ENCODE assay signal across 1 cellular context in the genomic region with DNA sequence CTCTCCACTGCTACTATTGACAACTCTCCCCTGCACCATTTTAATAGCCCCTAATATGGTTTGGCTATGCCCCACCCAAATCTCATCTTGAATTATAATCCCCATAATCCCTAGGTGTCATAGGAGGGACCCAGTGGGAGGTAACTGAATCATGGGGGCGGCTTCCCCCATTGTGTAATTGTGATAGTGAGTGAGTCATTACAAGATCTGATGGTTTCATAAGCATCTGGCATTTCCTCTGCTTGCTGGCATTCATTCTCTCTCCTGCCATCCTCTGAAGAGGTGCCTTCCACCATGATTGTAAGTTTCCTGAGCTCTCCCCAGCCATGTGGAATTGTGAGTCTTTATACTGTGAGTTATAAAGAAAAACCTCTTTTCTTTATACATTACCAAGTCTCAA.
TF ChIP-seq lines count a peak whose summit lies in the region.

No MANE protein-coding gene starts in this region.

TF ChIP-seq in WTC11, 78 proteins besides CTCF, POLR2A, EP300 and RAD21 (continued from another document):
- TF ChIP-seq, protein P1, sequence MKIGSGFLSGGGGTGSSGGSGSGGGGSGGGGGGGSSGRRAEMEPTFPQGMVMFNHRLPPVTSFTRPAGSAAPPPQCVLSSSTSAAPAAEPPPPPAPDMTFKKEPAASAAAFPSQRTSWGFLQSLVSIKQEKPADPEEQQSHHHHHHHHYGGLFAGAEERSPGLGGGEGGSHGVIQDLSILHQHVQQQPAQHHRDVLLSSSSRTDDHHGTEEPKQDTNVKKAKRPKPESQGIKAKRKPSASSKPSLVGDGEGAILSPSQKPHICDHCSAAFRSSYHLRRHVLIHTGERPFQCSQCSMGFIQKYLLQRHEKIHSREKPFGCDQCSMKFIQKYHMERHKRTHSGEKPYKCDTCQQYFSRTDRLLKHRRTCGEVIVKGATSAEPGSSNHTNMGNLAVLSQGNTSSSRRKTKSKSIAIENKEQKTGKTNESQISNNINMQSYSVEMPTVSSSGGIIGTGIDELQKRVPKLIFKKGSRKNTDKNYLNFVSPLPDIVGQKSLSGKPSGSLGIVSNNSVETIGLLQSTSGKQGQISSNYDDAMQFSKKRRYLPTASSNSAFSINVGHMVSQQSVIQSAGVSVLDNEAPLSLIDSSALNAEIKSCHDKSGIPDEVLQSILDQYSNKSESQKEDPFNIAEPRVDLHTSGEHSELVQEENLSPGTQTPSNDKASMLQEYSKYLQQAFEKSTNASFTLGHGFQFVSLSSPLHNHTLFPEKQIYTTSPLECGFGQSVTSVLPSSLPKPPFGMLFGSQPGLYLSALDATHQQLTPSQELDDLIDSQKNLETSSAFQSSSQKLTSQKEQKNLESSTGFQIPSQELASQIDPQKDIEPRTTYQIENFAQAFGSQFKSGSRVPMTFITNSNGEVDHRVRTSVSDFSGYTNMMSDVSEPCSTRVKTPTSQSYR (CRISPR knock-in tag; IDR thresholded peaks at IDR 0.05) = no peak
- no peak for TF ChIP-seq NR1H2 (CRISPR knock-in tag; IDR thresholded peaks at IDR 0.05)
- TF ChIP-seq SOX15 (CRISPR knock-in tag; IDR thresholded peaks at IDR 0.05) = no peak
